ENCODE assay signal across 15 cellular contexts in genomic region chr1:6724517-6725141, GRCh38. TPM values are rescaled to one million over a fixed set of nuclear protein-coding genes. Genes with fewer than 3 reads are reported as not detected.
DNase-seq lines count a peak whose midpoint lies in the region; ATAC-seq, FAIRE-seq and TF ChIP-seq lines count a peak whose summit lies in the region.
"Had no signal": no experiment of that assay in that cellular context is flagged by ENCODE, and none has a peak within 500 bp of the region (broad histone marks: within the 10 kb centered on the region; RNA-seq: fewer than 3 reads in every experiment).

No MANE protein-coding gene starts in this region.

- H3K27me3 ChIP-seq in keratinocyte (ENCODE audit: control insufficient read depth, extremely low read depth, insufficient read depth, low read length): no peaks in the 10 kb centered on the region

- H3K27ac ChIP-seq in keratinocyte (ENCODE audit: control insufficient read depth, insufficient read depth, low read length): no peak overlapping the region
- H3K27ac ChIP-seq: C4-2B, SK-N-MC had no signal

- H3K4me3 ChIP-seq in astrocyte of the spinal cord (ENCODE audit: low read depth, low read length) (no peak overlapping the region), keratinocyte (ENCODE audit: control insufficient read depth in 2 of 3, extremely low read depth in 1 of 3, insufficient read depth in 2 of 3, low read depth in 1 of 3, low read length in 3 of 3) (no peak overlapping the region)
- H3K4me3 ChIP-seq: SK-N-MC had no signal

- no peak for ATAC-seq in GM21515 (IDR thresholded peaks at IDR 0.05; ENCODE audit: unreplicated experiment)
- no peak for ATAC-seq in activated CD8-positive, alpha-beta T cell treated with anti-CD3 and anti-CD28 coated beads for 36 hours

- no peaks in the 10 kb centered on the region for H3K4me1 Mint-ChIP-seq in activated CD8-positive, alpha-beta T cell treated with anti-CD3 and anti-CD28 coated beads for 36 hours (ENCODE audit: low read depth)
- H3K4me1 Mint-ChIP-seq: activated naive CD4-positive, alpha-beta T cell treated with anti-CD3 and anti-CD28 coated beads, Interleukin-2, amount 50 U/mL, for 24 hours had no signal

- no peaks in the 10 kb centered on the region for H3K27me3 Mint-ChIP-seq in activated CD8-positive, alpha-beta T cell treated with anti-CD3 and anti-CD28 coated beads for 36 hours

- no peak overlapping the region for H3K4me3 Mint-ChIP-seq in activated CD8-positive, alpha-beta T cell treated with anti-CD3 and anti-CD28 coated beads for 36 hours
- H3K4me3 Mint-ChIP-seq: activated naive CD4-positive, alpha-beta T cell treated with anti-CD3 and anti-CD28 coated beads, Interleukin-2, amount 50 U/mL, for 24 hours had no signal

- intact Hi-C loops in activated CD8-positive, alpha-beta T cell treated with anti-CD3 and anti-CD28 coated beads for 36 hours (cut with micrococcal nuclease): loop anchor here (5.0 to 10.0 kb wide), 3 partner anchors 60 to 348 kb away; partner anchors contain the start of gene CAMTA1

- no peaks in the 10 kb centered on the region for H3K9me3 Mint-ChIP-seq in activated CD8-positive, alpha-beta T cell treated with anti-CD3 and anti-CD28 coated beads for 36 hours
- H3K9me3 Mint-ChIP-seq: activated naive CD4-positive, alpha-beta T cell treated with anti-CD3 and anti-CD28 coated beads, Interleukin-2, amount 50 U/mL, for 24 hours had no signal

- H3K9ac ChIP-seq in keratinocyte (ENCODE audit: control insufficient read depth, extremely low read depth, insufficient read depth, low read length): no peak overlapping the region

- FAIRE-seq in keratinocyte (lab: Jason Lieb, UNC): peak; percentile 89

- H3K9me1 ChIP-seq in keratinocyte (ENCODE audit: control insufficient read depth, extremely low read depth, insufficient read depth, low read length): no peaks in the 10 kb centered on the region

- H3K36me3 Mint-ChIP-seq in activated CD8-positive, alpha-beta T cell treated with anti-CD3 and anti-CD28 coated beads for 36 hours (ENCODE audit: low read depth): no peaks in the 10 kb centered on the region
- H3K36me3 Mint-ChIP-seq: activated naive CD4-positive, alpha-beta T cell treated with anti-CD3 and anti-CD28 coated beads, Interleukin-2, amount 50 U/mL, for 24 hours had no signal

- H4K20me1 ChIP-seq in keratinocyte (ENCODE audit: control insufficient read depth, extremely low read depth, insufficient read depth, low read length): no peaks in the 10 kb centered on the region

- no peaks in the 10 kb centered on the region for H3K9me3 ChIP-seq in keratinocyte (ENCODE audit: control insufficient read depth, low read depth, low read length)

- no peaks in the 10 kb centered on the region for H3K36me3 ChIP-seq in keratinocyte (ENCODE audit: control insufficient read depth in 2 of 2, extremely low read depth in 1 of 2, insufficient read depth in 2 of 2, low read length in 2 of 2)

- H3K4me1 ChIP-seq in keratinocyte (ENCODE audit: control insufficient read depth, extremely low read depth, insufficient read depth, low read length): peaks cover 13% of the 10 kb centered on the region

- H2AFZ ChIP-seq in keratinocyte (ENCODE audit: control insufficient read depth, low read length): peak overlapping the region; percentile 53

- DNase-seq in AG08396 (ENCODE audit: low spot score) (peak; percentile 85), HuH-7.5 (ENCODE audit: low spot score) (peak; percentile 38), astrocyte of the spinal cord (ENCODE audit: low read depth, low spot score) (peak; percentile 58), keratinocyte (ENCODE audit: low read depth, low spot score) (peak; percentile 56), germinal center (ENCODE audit: low spot score) (no peak), NCI-H1105 treated with DMSO at 0.1 percent for 48 hours (lab: John Stamatoyannopoulos, UW) (no peak)
- DNase-seq in activated CD8-positive, alpha-beta T cell treated with anti-CD3 and anti-CD28 coated beads for 36 hours: no peak
- DNase-seq: activated CD4-positive, alpha-beta T cell treated with anti-CD3 and anti-CD28 coated beads, Interleukin-2, amount 50 U/mL, for 1 hour; NCI-H510A treated with DMSO at 0.1 percent for 48 hours; nucleus accumbens; stimulated activated CD4-positive, alpha-beta T cell treated with anti-CD3 and anti-CD28 coated beads, Interleukin-4, amount 100 ng/mL, for 4 hours had no signal

- CTCF ChIA-PET in activated CD8-positive, alpha-beta T cell treated with anti-CD3 and anti-CD28 coated beads for 36 hours (lab: Charles Lee): interaction anchor here (0.6 kb wide), 1 partner anchor 143 kb away, joined by 3 read pairs; no protein-coding TSS in a partner anchor

- in situ Hi-C loops in astrocyte of the spinal cord (cut with HindIII; ENCODE audit: low sequenced_read_pairs): no loop called here

- no peak overlapping the region for H3K27ac Mint-ChIP-seq in activated CD8-positive, alpha-beta T cell treated with anti-CD3 and anti-CD28 coated beads for 36 hours
- H3K27ac Mint-ChIP-seq: activated naive CD4-positive, alpha-beta T cell treated with anti-CD3 and anti-CD28 coated beads, Interleukin-2, amount 50 U/mL, for 24 hours had no signal

- no peak for TF ChIP-seq CTCF in astrocyte of the spinal cord (IDR thresholded peaks at IDR 0.05; ENCODE audit: low read depth, low read length)
- no peak for TF ChIP-seq CTCF in keratinocyte (optimal IDR thresholded peaks at IDR 0.05 in 1 of 3, IDR thresholded peaks at IDR 0.05 in 1 of 3, conservative IDR thresholded peaks at IDR 0.05 in 1 of 3; ENCODE audit: extremely low read depth in 1 of 3, insufficient read depth in 2 of 3, low read length in 3 of 3)
- TF ChIP-seq CTCF in activated CD8-positive, alpha-beta T cell treated with anti-CD3 and anti-CD28 coated beads for 36 hours (IDR thresholded peaks at IDR 0.05): no peak

- H3K4me2 ChIP-seq in keratinocyte (ENCODE audit: control insufficient read depth, extremely low read depth, insufficient read depth, low read depth, low read length): peak overlapping the region; percentile 63

- no peaks in the 10 kb centered on the region for H3K79me2 ChIP-seq in keratinocyte (ENCODE audit: control insufficient read depth, insufficient read depth, low read length)

- POLR2A ChIA-PET in activated CD8-positive, alpha-beta T cell treated with anti-CD3 and anti-CD28 coated beads for 36 hours (lab: Charles Lee): no interaction called here

- dilution Hi-C loops in keratinocyte (cut with MboI; ENCODE audit: extremely low pct_ligation_motif_present, low sequenced_read_pairs): no loop called here

RNA-seq across cellular contexts. Expression of gene DNAJC11, which starts 23.0 kb away (rescaled TPM):
- 20.5 to 53.1 TPM (median 40.8 TPM) in 3 replicates for polyA plus RNA-seq in keratinocyte
- 26.8 TPM for polyA plus RNA-seq in keratinocyte (2011; ENCODE audit: low read depth)
- 42.3 and 46.1 TPM in 2 replicates for polyA plus RNA-seq in keratinocyte (2011; cell fraction: cytosol; rRNA removed)
- 78.9 and 81.3 TPM in 2 replicates for polyA plus RNA-seq in keratinocyte (2011; cell fraction: nucleus; rRNA removed)
- polyA plus RNA-seq in keratinocyte (2012; ENCODE audit: low replicate concordance): 30.5 and 67.7 TPM in 2 replicates
- 31.3 to 52.4 TPM (median 45.4 TPM) in 3 replicates for polyA minus RNA-seq in keratinocyte
- polyA minus RNA-seq in keratinocyte (2011; cell fraction: cytosol; rRNA and poly(A)+ RNA removed): 27.6 TPM
- 21.9 and 36.2 TPM in 2 replicates for polyA minus RNA-seq in keratinocyte (2011; cell fraction: nucleus; rRNA and poly(A)+ RNA removed)
- 10 to 100 TPM; 52.8 to 53.3 TPM for total RNA-seq in activated CD8-positive, alpha-beta T cell treated with anti-CD3 and anti-CD28 coated beads for 36 hours

Comparison
In these comparisons a context has a peak if more than half of its experiments do, and no peak if none do; other contexts are left out.
1. DNase-seq: peak in AG08396 (single experiment), HuH-7.5 (single experiment), astrocyte of the spinal cord (single experiment) and keratinocyte (single experiment); none in germinal center (single experiment), NCI-H1105 treated with DMSO at 0.1 percent for 48 hours (single experiment) and activated CD8-positive, alpha-beta T cell treated with anti-CD3 and anti-CD28 coated beads for 36 hours (single experiment).